In the genomic region with DNA sequence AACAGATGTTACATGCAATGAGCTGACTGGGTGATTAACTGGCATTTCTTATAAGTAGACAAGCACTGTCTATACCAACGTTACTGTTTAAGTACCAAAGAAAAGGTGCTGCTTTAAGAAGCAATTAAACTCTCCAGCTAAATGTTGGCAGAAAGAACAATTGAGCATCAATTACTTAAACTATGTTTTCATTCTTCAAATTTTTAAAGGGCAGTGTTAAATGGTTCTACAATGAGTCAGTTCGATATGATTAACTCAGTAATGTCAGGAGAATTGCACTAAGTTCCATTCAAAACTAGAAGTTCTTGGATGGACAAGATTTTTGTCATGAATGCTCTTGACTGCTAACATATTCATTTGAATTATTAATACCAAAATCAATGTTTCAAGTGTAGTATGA, we compare ENCODE assay signal across 14 cellular contexts.
DNase-seq lines count a peak whose midpoint lies in the region; TF ChIP-seq lines count a peak whose summit lies in the region.
"Had no signal": no experiment of that assay in that cellular context is flagged by ENCODE, and none has a peak within 500 bp of the region (broad histone marks: within the 10 kb centered on the region; RNA-seq: fewer than 3 reads in every experiment).

No MANE protein-coding gene starts in this region.

- in situ Hi-C loops in astrocyte of the spinal cord (cut with HindIII; ENCODE audit: low sequenced_read_pairs), result no loop called here

- H3K27me3 ChIP-seq in H7 (ENCODE audit: control insufficient read depth, insufficient read depth, low read length), result no peaks in the 10 kb centered on the region
- H3K27me3 ChIP-seq: BLaER1 had no signal

- TF ChIP-seq CTCF in astrocyte of the spinal cord (IDR thresholded peaks at IDR 0.05; ENCODE audit: low read depth, low read length) (no peak), retinal pigment epithelial cell (conservative IDR thresholded peaks at IDR 0.05; ENCODE audit: low read depth, low read length) (no peak)

- DNase-seq in GM04503 (ENCODE audit: low read depth) (peak; percentile 37), M059J (ENCODE audit: low read depth) (peak; percentile 75), astrocyte of the spinal cord (ENCODE audit: low read depth, low spot score) (peak; percentile 40), retinal pigment epithelial cell (ENCODE audit: low read depth) (peak; percentile 59), SHP77 treated with DMSO at 0.1 percent for 48 hours (lab: John Stamatoyannopoulos, UW) (no peak), H7 (no peak)
- no peak for DNase-seq in activated CD8-positive, alpha-beta memory T cell treated with anti-CD3 and anti-CD28 coated beads, Interleukin-2, amount 50 U/mL, for 4 hours
- DNase-seq: CD8-positive, alpha-beta memory T cell; DMS 273 treated with DMSO at 0.1 percent for 48 hours; NCI-H1694 treated with DMSO at 0.1 percent for 48 hours; NCI-H446; T-cell had no signal

- no peak overlapping the region for H3K4me3 ChIP-seq in astrocyte of the spinal cord (ENCODE audit: low read depth, low read length)
- no peak overlapping the region for H3K4me3 ChIP-seq in retinal pigment epithelial cell (ENCODE audit: low read length)
- H3K4me3 ChIP-seq in H7 (ENCODE audit: insufficient read depth, low read depth, low read length), result no peak overlapping the region
- H3K4me3 ChIP-seq: BLaER1, HAP-1 had no signal

- no peaks in the 10 kb centered on the region for H3K36me3 ChIP-seq in H7 (replicated peaks; ENCODE audit: control insufficient read depth, insufficient read depth, low read length)
- H3K36me3 ChIP-seq: BLaER1, HAP-1 had no signal

Comparison
In these comparisons a context has a peak if more than half of its experiments do, and no peak if none do; other contexts are left out.
1. DNase-seq: peak in GM04503 (single experiment), M059J (single experiment), astrocyte of the spinal cord (single experiment) and retinal pigment epithelial cell (single experiment); none in SHP77 treated with DMSO at 0.1 percent for 48 hours (single experiment), H7 (single experiment) and activated CD8-positive, alpha-beta memory T cell treated with anti-CD3 and anti-CD28 coated beads, Interleukin-2, amount 50 U/mL, for 4 hours (single experiment).